In genomic region chr6:51398064-51398740, GRCh38 we compare ENCODE assay signal across 9 cellular contexts.
DNase-seq lines count a peak whose midpoint lies in the region; ATAC-seq and TF ChIP-seq lines count a peak whose summit lies in the region.
"Had no signal": no experiment of that assay in that cellular context is flagged by ENCODE, and none has a peak within 500 bp of the region (broad histone marks: within the 10 kb centered on the region; RNA-seq: fewer than 3 reads in every experiment).

No MANE protein-coding gene starts in this region.

- no peak overlapping the region for H3K4me3 ChIP-seq in BE2C (ENCODE audit: low read depth, low read length)
- no peak overlapping the region for H3K4me3 ChIP-seq in ascending aorta
- no peak overlapping the region for H3K4me3 ChIP-seq in transverse colon
- H3K4me3 ChIP-seq: esophagus squamous epithelium had no signal

- TF ChIP-seq CTCF in BE2C (IDR thresholded peaks at IDR 0.05; ENCODE audit: low read depth, low read length) (0 out of 2 replicates have a peak, but pooled peaks have one; percentile 5), ascending aorta (IDR thresholded peaks at IDR 0.05) (no peak), transverse colon (IDR thresholded peaks at IDR 0.05) (no peak)

- in situ Hi-C loops in transverse colon (cut with MboI; ENCODE audit: low pct_ligation_motif_present in 1 of 4, low pct_unique_long_range_greater_than_20kb in 1 of 4, low sequenced_read_pairs in 3 of 4), result no loop called here

- H3K4me1 ChIP-seq in BE2C, result no peaks in the 10 kb centered on the region
- no peaks in the 10 kb centered on the region for H3K4me1 ChIP-seq in ascending aorta
- no peaks in the 10 kb centered on the region for H3K4me1 ChIP-seq in transverse colon
- H3K4me1 ChIP-seq: esophagus squamous epithelium had no signal

- H3K36me3 ChIP-seq in BE2C (no peaks in the 10 kb centered on the region), ascending aorta (no peaks in the 10 kb centered on the region), transverse colon (no peaks in the 10 kb centered on the region)
- H3K36me3 ChIP-seq: esophagus squamous epithelium had no signal

- H3K27ac ChIP-seq in ascending aorta, result no peak overlapping the region
- no peak overlapping the region for H3K27ac ChIP-seq in transverse colon
- H3K27ac ChIP-seq: esophagus squamous epithelium had no signal

- intact Hi-C loops in ascending aorta (cut with DNase I) (no loop called here), transverse colon (cut with DNase I; ENCODE audit: low total_unique reads) (no loop called here)

- DNase-seq in BE2C (peak; percentile 22), OCI-M1 (lab: John Stamatoyannopoulos, UW) (peak; percentile 10), ascending aorta (ENCODE audit: low spot score in 2 of 2) (no peak), transverse colon (no peak)
- DNase-seq: esophagus squamous epithelium had no signal

- H3K27me3 ChIP-seq in BE2C (no peaks in the 10 kb centered on the region), ascending aorta (no peaks in the 10 kb centered on the region), transverse colon (no peaks in the 10 kb centered on the region)
- H3K27me3 ChIP-seq: esophagus squamous epithelium had no signal

- TF ChIP-seq POLR2A in transverse colon (IDR thresholded peaks at IDR 0.05), result no peak

- peak; percentile 87 for ATAC-seq in GM19463 (IDR thresholded peaks at IDR 0.05; ENCODE audit: unreplicated experiment)
- peak; percentile 67 for ATAC-seq in HG03520 (IDR thresholded peaks at IDR 0.05; ENCODE audit: unreplicated experiment)
- ATAC-seq in HG03342 (IDR thresholded peaks at IDR 0.05; ENCODE audit: unreplicated experiment), result no peak
- no peak for ATAC-seq in HG02571 (IDR thresholded peaks at IDR 0.05; ENCODE audit: unreplicated experiment)

- H3K9me3 ChIP-seq in BE2C, result no peaks in the 10 kb centered on the region
- no peaks in the 10 kb centered on the region for H3K9me3 ChIP-seq in ascending aorta
- H3K9me3 ChIP-seq in transverse colon, result no peaks in the 10 kb centered on the region
- H3K9me3 ChIP-seq: esophagus squamous epithelium had no signal

- WGBS in transverse colon (ENCODE audit: low coverage in 1 of 2), 2 donors, result 80% methylated on average over 3 to 5 of the region's 5 CpGs

- no peak for TF ChIP-seq EP300 in transverse colon (IDR thresholded peaks at IDR 0.05; ENCODE audit: low read depth)

Comparison
In these comparisons a context has a peak if more than half of its experiments do, and no peak if none do; other contexts are left out.
1. DNase-seq: peak in BE2C (single experiment) and OCI-M1 (single experiment); none in ascending aorta (0 of 2) and transverse colon (single experiment).
2. ATAC-seq: peak in GM19463 (single experiment) and HG03520 (single experiment); none in HG03342 (single experiment) and HG02571 (single experiment).